In the genomic region with DNA sequence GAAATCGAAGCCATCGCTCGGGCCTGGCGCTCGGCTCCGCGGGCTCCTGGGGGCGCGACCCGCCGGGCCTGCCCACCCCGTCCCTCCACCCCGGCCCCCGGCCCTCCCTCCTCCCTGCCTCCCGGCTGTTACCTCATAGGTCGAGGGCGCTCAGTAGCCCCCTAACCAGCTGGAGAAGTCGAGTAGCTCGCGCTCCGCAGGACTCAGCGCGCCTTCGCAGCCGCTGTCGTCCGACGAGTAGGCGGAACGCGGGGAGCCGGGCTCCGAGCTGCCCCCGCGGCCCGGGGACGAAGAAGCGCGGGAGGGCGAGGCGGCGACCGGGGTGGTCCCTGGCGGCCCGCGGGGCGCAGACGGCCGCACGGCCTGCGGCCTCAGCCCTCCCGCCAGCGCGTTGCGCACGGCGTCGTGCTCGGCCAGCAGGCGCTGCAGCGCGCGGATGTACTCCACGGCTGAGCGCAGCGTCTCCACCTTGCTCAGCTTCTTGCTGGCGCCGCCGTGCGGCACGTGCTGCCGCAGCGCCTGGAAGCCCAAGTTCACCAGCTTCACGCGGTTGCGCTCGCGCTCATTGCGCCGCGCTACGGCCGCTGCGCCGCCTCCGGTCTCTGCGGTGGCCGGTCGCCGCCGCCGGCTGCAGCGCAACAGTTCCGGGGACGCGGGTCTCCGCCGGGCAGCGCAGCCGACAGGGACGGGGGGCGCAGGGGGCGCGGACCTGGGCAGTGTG, we compare ENCODE assay signal across 8 cellular contexts. TPM values are rescaled to one million over a fixed set of nuclear protein-coding genes. Genes with fewer than 3 reads are reported as not detected.
DNase-seq lines count a peak whose midpoint lies in the region; TF ChIP-seq lines count a peak whose summit lies in the region.

No MANE protein-coding gene starts in this region.

- intact Hi-C loops in esophagus muscularis mucosa (cut with DNase I) = no loop called here
- intact Hi-C loops in uterus (cut with DNase I; ENCODE audit: low total_unique reads) = no loop called here

- TF ChIP-seq EP300 in esophagus muscularis mucosa (IDR thresholded peaks at IDR 0.05) = no peak

- CTCF ChIA-PET in activated CD4-positive, alpha-beta memory T cell treated with anti-CD3 and anti-CD28 coated beads, Interleukin-2, amount 10 ng/mL, durations not matched to agents 7 days and 5 days (lab: Charles Lee) = interaction anchor here (2.3 kb wide), 1 partner anchor 36 kb away, joined by 9 read pairs; no protein-coding TSS in a partner anchor

- H3K4me1 ChIP-seq in esophagus muscularis mucosa (peaks cover 21 to 30% (median 28%) of the 10 kb centered on the region in 4 donors), muscle layer of colon (ENCODE audit: insufficient read depth, low read length) (no peaks in the 10 kb centered on the region), uterus (peaks cover 0 to 21% of the 10 kb centered on the region in 2 donors)

- peaks cover 0 to 77% (median 35%) of the 10 kb centered on the region in 4 donors for H3K27me3 ChIP-seq in esophagus muscularis mucosa
- peaks cover 4 to 50% of the 10 kb centered on the region in 2 donors for H3K27me3 ChIP-seq in muscle layer of colon (ENCODE audit: control insufficient read depth in 1 of 2, insufficient read depth in 2 of 2, low read length in 2 of 2)
- H3K27me3 ChIP-seq in uterus = no peaks in the 10 kb centered on the region

- H3K9ac ChIP-seq in muscle layer of colon (ENCODE audit: low read length) = no peak overlapping the region

- POLR2A ChIA-PET in activated CD4-positive, alpha-beta memory T cell treated with anti-CD3 and anti-CD28 coated beads, Interleukin-2, amount 10 ng/mL, durations not matched to agents 7 days and 5 days (lab: Charles Lee) = interaction anchor here (0.8 to 1.1 kb wide), 3 partner anchors 9 to 33 kb away, joined by 3 to 4 read pairs (median 3); no protein-coding TSS in a partner anchor

- peaks cover 33% of the 10 kb centered on the region for H3K4me1 Mint-ChIP-seq in activated CD4-positive, alpha-beta memory T cell treated with anti-CD3 and anti-CD28 coated beads, Interleukin-2, amount 10 ng/mL, durations not matched to agents 7 days and 5 days

- DNase-seq in AG08395 (ENCODE audit: low spot score) = peak; percentile 19
- DNase-seq in Jurkat, Clone E6-1 (ENCODE audit: low read depth, low spot score) = no peak
- peak; percentile 57 for DNase-seq in activated CD4-positive, alpha-beta memory T cell treated with anti-CD3 and anti-CD28 coated beads, Interleukin-2, amount 10 ng/mL, durations not matched to agents 7 days and 5 days
- DNase-seq in esophagus muscularis mucosa (ENCODE audit: extremely low spot score) = peak; percentile 57
- peak in 1 of 2 donors; percentile 53 for DNase-seq in uterus
- DNase-seq in GDM1 (lab: John Stamatoyannopoulos, UW) = no peak
- no peak for DNase-seq in SIG-M5 (lab: John Stamatoyannopoulos, UW)

- H3K9me3 Mint-ChIP-seq in activated CD4-positive, alpha-beta memory T cell treated with anti-CD3 and anti-CD28 coated beads, Interleukin-2, amount 10 ng/mL, durations not matched to agents 7 days and 5 days = no peaks in the 10 kb centered on the region

- TF ChIP-seq CTCF in esophagus muscularis mucosa (IDR thresholded peaks at IDR 0.05) (no peak), uterus (IDR thresholded peaks at IDR 0.05) (peak in 3 of 4 experiments; percentile 13 to 49 (median 33))

- H3K36me3 ChIP-seq in esophagus muscularis mucosa (no peaks in the 10 kb centered on the region), muscle layer of colon (ENCODE audit: insufficient read depth, low read length) (no peaks in the 10 kb centered on the region), uterus (no peaks in the 10 kb centered on the region)

- H3K27ac ChIP-seq in esophagus muscularis mucosa (replicated peaks in 1 of 4) (peak overlapping the region in 2 of 4 donors; percentile 27 to 57), muscle layer of colon (ENCODE audit: low read depth, low read length) (no peak overlapping the region), uterus (peak overlapping the region; percentile 5 to 70)

- no peaks in the 10 kb centered on the region for H3K9me3 ChIP-seq in esophagus muscularis mucosa
- H3K9me3 ChIP-seq in muscle layer of colon (ENCODE audit: low read length) = no peaks in the 10 kb centered on the region
- H3K9me3 ChIP-seq in uterus = no peaks in the 10 kb centered on the region

- H3K27ac Mint-ChIP-seq in activated CD4-positive, alpha-beta memory T cell treated with anti-CD3 and anti-CD28 coated beads, Interleukin-2, amount 10 ng/mL, durations not matched to agents 7 days and 5 days = no peak overlapping the region

- no peaks in the 10 kb centered on the region for H3K36me3 Mint-ChIP-seq in activated CD4-positive, alpha-beta memory T cell treated with anti-CD3 and anti-CD28 coated beads, Interleukin-2, amount 10 ng/mL, durations not matched to agents 7 days and 5 days (ENCODE audit: low read depth)

- H3K4me3 Mint-ChIP-seq in activated CD4-positive, alpha-beta memory T cell treated with anti-CD3 and anti-CD28 coated beads, Interleukin-2, amount 10 ng/mL, durations not matched to agents 7 days and 5 days = peak overlapping the region; percentile 37

- H3K4me3 ChIP-seq in Jurkat, Clone E6-1 (ENCODE audit: low read length) = peak overlapping the region; percentile 48
- H3K4me3 ChIP-seq in esophagus muscularis mucosa (peak overlapping the region; percentile 51 to 62 (median 54)), muscle layer of colon (ENCODE audit: low read depth in 1 of 2, low read length in 2 of 2) (peak overlapping the region; percentile 38 to 43), uterus (peak overlapping the region; percentile 24 to 44)

- H3K27me3 Mint-ChIP-seq in activated CD4-positive, alpha-beta memory T cell treated with anti-CD3 and anti-CD28 coated beads, Interleukin-2, amount 10 ng/mL, durations not matched to agents 7 days and 5 days = peaks cover 47% of the 10 kb centered on the region

- WGBS in esophagus muscularis mucosa = 0% methylated on average over 9 of the region's 104 CpGs

- TF ChIP-seq POLR2A in esophagus muscularis mucosa (IDR thresholded peaks at IDR 0.05; ENCODE audit: low read depth) (no peak), uterus (IDR thresholded peaks at IDR 0.05) (peak in 1 of 2 donors; percentile 23)

RNA-seq across cellular contexts. Expression of a gene that starts 0.6 kb away (rescaled TPM):
- polyA plus RNA-seq in Jurkat, Clone E6-1 (2012; ENCODE audit: insufficient read depth, insufficient read length) = 0.47 TPM
- total RNA-seq in activated CD4-positive, alpha-beta memory T cell treated with anti-CD3 and anti-CD28 coated beads, Interleukin-2, amount 10 ng/mL, durations not matched to agents 7 days and 5 days = under 1 TPM; 0.35 to 0.68 TPM
- total RNA-seq in esophagus muscularis mucosa (under 1 TPM in 3 of 4 donors, not detected in 1; 0.32 to 0.83 (median 0.42) TPM), uterus (1 to 10 TPM in 3 of 4 donors, not detected in 1; 1.0 to 1.6 (median 1.5) TPM)

RNA-seq across cellular contexts. Expression of a gene that starts 32.0 kb away (rescaled TPM):
- 0.54 TPM for polyA plus RNA-seq in Jurkat, Clone E6-1 (2012; ENCODE audit: insufficient read depth, insufficient read length)
- 10 to 100 TPM; 66.0 to 68.3 TPM for total RNA-seq in activated CD4-positive, alpha-beta memory T cell treated with anti-CD3 and anti-CD28 coated beads, Interleukin-2, amount 10 ng/mL, durations not matched to agents 7 days and 5 days
- total RNA-seq in esophagus muscularis mucosa (1 to 10 TPM in 1 of 4 donors, under 1 TPM in 2, not detected in 1; 0.29 to 1.2 (median 0.83) TPM), uterus (1 to 10 TPM in 2 of 4 donors, not detected in 2; 1.7 to 1.8 TPM)

RNA-seq across cellular contexts. Expression of a gene that starts 32.1 kb away (rescaled TPM):
- polyA plus RNA-seq in Jurkat, Clone E6-1 (2012; ENCODE audit: insufficient read depth, insufficient read length) = 0.44 TPM
- total RNA-seq in activated CD4-positive, alpha-beta memory T cell treated with anti-CD3 and anti-CD28 coated beads, Interleukin-2, amount 10 ng/mL, durations not matched to agents 7 days and 5 days = 10 to 100 TPM; 48.0 to 50.1 TPM
- total RNA-seq in esophagus muscularis mucosa = 1 to 10 TPM in 2 of 4 donors, under 1 TPM in 1, not detected in 1; 0.52 to 3.5 (median 1.2) TPM
- 1 to 10 TPM in 2 of 4 donors, not detected in 2; 2.5 to 3.3 TPM for total RNA-seq in uterus

Comparison
In these comparisons a context has a peak if more than half of its experiments do, and no peak if none do; other contexts are left out.
1. DNase-seq: peak in AG08395 (single experiment), activated CD4-positive, alpha-beta memory T cell treated with anti-CD3 and anti-CD28 coated beads, Interleukin-2, amount 10 ng/mL, durations not matched to agents 7 days and 5 days (single experiment) and esophagus muscularis mucosa (single experiment); none in Jurkat, Clone E6-1 (single experiment), GDM1 (single experiment) and SIG-M5 (single experiment).
2. CTCF ChIP-seq: peak in uterus (3 of 4); none in esophagus muscularis mucosa (0 of 3).
3. RNA of a gene that starts 32.0 kb away (total RNA-seq): 66.0 to 68.3 TPM in activated CD4-positive, alpha-beta memory T cell treated with anti-CD3 and anti-CD28 coated beads, Interleukin-2, amount 10 ng/mL, durations not matched to agents 7 days and 5 days; 1.7 to 1.8 TPM in uterus and 0.29 to 1.2 TPM in esophagus muscularis mucosa; every median in the first group is over 10 times any median in the second.
4. RNA of a gene that starts 32.1 kb away (total RNA-seq): 48.0 to 50.1 TPM in activated CD4-positive, alpha-beta memory T cell treated with anti-CD3 and anti-CD28 coated beads, Interleukin-2, amount 10 ng/mL, durations not matched to agents 7 days and 5 days; 2.5 to 3.3 TPM in uterus and 0.52 to 3.5 TPM in esophagus muscularis mucosa; every median in the first group is over 10 times any median in the second.
5. Peak in every context shown above with its lines, with median percentiles within 50 percentile points of each other: H3K4me3 ChIP-seq.